23 cellular contexts compared by ENCODE assay signal in the genomic region with DNA sequence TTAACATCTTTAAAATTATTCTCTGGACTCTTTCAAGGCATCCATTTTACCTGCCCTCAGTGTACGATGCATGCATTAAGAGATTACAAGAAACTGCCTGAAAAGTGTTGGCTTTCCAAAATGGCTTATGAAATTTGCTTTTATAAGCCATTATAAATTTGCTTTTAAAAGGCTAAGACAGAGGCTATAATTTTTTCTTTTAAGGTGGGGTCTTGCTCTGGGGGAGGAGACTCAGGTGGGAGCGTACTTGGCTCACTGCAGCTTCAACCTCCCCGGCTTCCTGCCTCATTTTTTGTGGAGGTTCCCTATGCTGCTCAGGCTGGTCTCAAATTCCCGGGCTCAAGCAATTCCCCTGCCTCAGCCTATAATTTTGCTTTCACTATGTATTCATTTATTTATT. TPM values are rescaled to one million over a fixed set of nuclear protein-coding genes. Genes with fewer than 3 reads are reported as not detected.
DNase-seq lines count a peak whose midpoint lies in the region; ATAC-seq, FAIRE-seq and TF ChIP-seq lines count a peak whose summit lies in the region.
"Had no signal": no experiment of that assay in that cellular context is flagged by ENCODE, and none has a peak within 500 bp of the region (broad histone marks: within the 10 kb centered on the region; RNA-seq: fewer than 3 reads in every experiment).

No MANE protein-coding gene starts in this region.

- no TSS peak for BruUV-seq in HepG2 (replicated peaks; lab: Mats Ljungman, UMichigan)

- H3K4me2 ChIP-seq in HepG2 (ENCODE audit: low read depth, low read length), result no peak overlapping the region
- H3K4me2 ChIP-seq: KMS-11 had no signal

- TF ChIP-seq POLR2A in HepG2 (IDR thresholded peaks at IDR 0.05; ENCODE audit: insufficient read depth in 1 of 2, low read depth in 2 of 2, low read length in 2 of 2) (no peak), right lobe of liver (IDR thresholded peaks at IDR 0.05) (no peak)

- TF ChIP-seq CTCF in HepG2 (CRISPR knock-in tag; IDR thresholded peaks at IDR 0.05) (no peak), right lobe of liver (IDR thresholded peaks at IDR 0.05) (no peak), nephron progenitor cell (IDR thresholded peaks at IDR 0.05) (no peak)

- peaks cover 25 to 93% of the 10 kb centered on the region in 2 experiments for H3K36me3 ChIP-seq in HepG2 (replicated peaks in 1 of 2; ENCODE audit: control insufficient read depth in 1 of 2, insufficient read depth in 2 of 2, low read length in 2 of 2)
- H3K36me3 ChIP-seq in right lobe of liver, result peaks cover 29 to 97% (median 72%) of the 10 kb centered on the region in 4 donors

- peak; percentile 9; the same call in 2 of the 3 replicates for ATAC-seq in HepG2
- ATAC-seq in right lobe of liver, result no peak
- ATAC-seq in T-helper 17 cell, result no peak
- ATAC-seq in HG03520 (IDR thresholded peaks at IDR 0.05; ENCODE audit: unreplicated experiment), result no peak

- H3K9me3 Mint-ChIP-seq in IgD-negative memory B cell (no peaks in the 10 kb centered on the region), nephron progenitor cell (no peaks in the 10 kb centered on the region)
- H3K9me3 Mint-ChIP-seq: CD4-positive, alpha-beta T cell had no signal

- peaks cover 83% of the 10 kb centered on the region for H3K79me2 ChIP-seq in HepG2 (ENCODE audit: insufficient read depth, low read length)

- H3K4me1 Mint-ChIP-seq in IgD-negative memory B cell (peaks cover 0 to 8% (median 2%) of the 10 kb centered on the region in 3 donors), T-helper 17 cell (peaks cover 21% of the 10 kb centered on the region), nephron progenitor cell (peaks cover 15% of the 10 kb centered on the region)

- DNase-seq in HepG2 (ENCODE audit: low spot score) (no peak), right lobe of liver (no peak), T-helper 17 cell (no peak), nephron progenitor cell (no peak), NCI-H1105 (lab: John Stamatoyannopoulos, UW) (no peak)
- DNase-seq: CD4-positive, alpha-beta T cell; COR-L47; DMS79 treated with DMSO at 0.1 percent for 48 hours; GM23248; MV-4-11; NCI-H1417; NCI-H1694 treated with DMSO at 0.1 percent for 48 hours; NCI-H2081 treated with DMSO at 0.1 percent for 48 hours; NCI-H2171 treated with DMSO at 0.1 percent for 48 hours; NCI-H524 treated with DMSO at 0.1 percent for 48 hours; NCI-H82; Right ventricle myocardium superior had no signal

- H4K20me1 ChIP-seq in HepG2 (ENCODE audit: insufficient read depth, low read length), result peaks cover 63% of the 10 kb centered on the region

- H3K27ac Mint-ChIP-seq in IgD-negative memory B cell (peak overlapping the region in 2 of 3 donors; percentile 67 to 78), T-helper 17 cell (peak overlapping the region; percentile 92), nephron progenitor cell (peak overlapping the region; percentile 64)
- H3K27ac Mint-ChIP-seq: CD4-positive, alpha-beta T cell had no signal

- H3K4me1 ChIP-seq in HepG2 (ENCODE audit: insufficient read depth, low read length), result peaks cover 14% of the 10 kb centered on the region
- H3K4me1 ChIP-seq in right lobe of liver, result no peaks in the 10 kb centered on the region
- H3K4me1 ChIP-seq: HAP-1 had no signal

- no peak for TF ChIP-seq RAD21 in HepG2 (CRISPR knock-in tag; IDR thresholded peaks at IDR 0.05)

- FAIRE-seq in HepG2 (lab: Jason Lieb, UNC), result no peak
- FAIRE-seq: GM18507 had no signal

- H3K36me3 Mint-ChIP-seq in IgD-negative memory B cell (peaks cover 12% of the 10 kb centered on the region), T-helper 17 cell (ENCODE audit: low read depth) (peaks cover 8% of the 10 kb centered on the region), nephron progenitor cell (ENCODE audit: low read depth) (peaks cover 93% of the 10 kb centered on the region)

- no peaks in the 10 kb centered on the region for H3K27me3 Mint-ChIP-seq in IgD-negative memory B cell
- no peaks in the 10 kb centered on the region for H3K27me3 Mint-ChIP-seq in T-helper 17 cell
- no peaks in the 10 kb centered on the region for H3K27me3 Mint-ChIP-seq in nephron progenitor cell (ENCODE audit: low read depth, poor library complexity)
- H3K27me3 Mint-ChIP-seq: CD4-positive, alpha-beta T cell had no signal

- H3K4me3 ChIP-seq in HepG2 (replicated peaks in 1 of 3; ENCODE audit: insufficient read depth in 1 of 3, low read depth in 2 of 3, low read length in 3 of 3), result no peak overlapping the region
- no peak overlapping the region for H3K4me3 ChIP-seq in right lobe of liver
- H3K4me3 ChIP-seq: GM23248, HAP-1 had no signal

- intact Hi-C loops in HepG2 (cut with micrococcal nuclease; ENCODE audit: unreplicated experiment), result no loop called here
- intact Hi-C loops in right lobe of liver (cut with DNase I), result no loop called here

- peak overlapping the region in 1 of 4 donors; percentile 26 for H3K4me3 Mint-ChIP-seq in IgD-negative memory B cell
- H3K4me3 Mint-ChIP-seq in T-helper 17 cell, result peak overlapping the region; percentile 41
- no peak overlapping the region for H3K4me3 Mint-ChIP-seq in nephron progenitor cell
- H3K4me3 Mint-ChIP-seq: CD4-positive, alpha-beta T cell had no signal

- H3K9ac ChIP-seq in HepG2 (ENCODE audit: insufficient read depth, low read depth, low read length), result no peak overlapping the region
- H3K9ac ChIP-seq: GM23248, KMS-11 had no signal

- WGBS in HepG2 (ENCODE audit: low lambda C conversion rate), result 95% methylated on average over 4 of the region's 4 CpGs
- 95% methylated on average over 4 of the region's 4 CpGs for WGBS in right lobe of liver (ENCODE audit: insufficient coverage, low coverage, low lambda C conversion rate, missing lambda C conversion rate)

- CTCF ChIA-PET in HepG2 (lab: Yijun Ruan, JAX; ENCODE audit: low intra/inter-chr PET ratio, low total read pairs), result no interaction called here

- TF ChIP-seq EP300 in HepG2 (IDR thresholded peaks at IDR 0.05; ENCODE audit: low read depth in 2 of 2, low read length in 2 of 2) (no peak), HepG2 (CRISPR knock-in tag; IDR thresholded peaks at IDR 0.05; ENCODE audit: borderline replicate concordance) (no peak)

- H3K27me3 ChIP-seq in HepG2 (ENCODE audit: control insufficient read depth in 1 of 2, insufficient read depth in 2 of 2, low read length in 2 of 2) (no peaks in the 10 kb centered on the region), right lobe of liver (no peaks in the 10 kb centered on the region)

- H3K9me3 ChIP-seq in HepG2 (ENCODE audit: low read length) (no peaks in the 10 kb centered on the region), right lobe of liver (no peaks in the 10 kb centered on the region), T-helper 17 cell (ENCODE audit: control insufficient read depth, low read length, poor library complexity, severe bottlenecking) (no peaks in the 10 kb centered on the region)
- H3K9me3 ChIP-seq: HAP-1 had no signal

- no peak overlapping the region for H3K27ac ChIP-seq in HepG2 (ENCODE audit: extremely low read length, insufficient read depth, low read length)
- no peak overlapping the region for H3K27ac ChIP-seq in right lobe of liver
- H3K27ac ChIP-seq: GM23248, HL-60, KMS-11 had no signal

- H2AFZ ChIP-seq in HepG2 (ENCODE audit: low read length), result no peak overlapping the region
- H2AFZ ChIP-seq: GM23248 had no signal

- POLR2A ChIA-PET in HepG2 (lab: Yijun Ruan, JAX), result no interaction called here

- in situ Hi-C loops in HepG2 (cut with HindIII; ENCODE audit: extremely low pct_ligation_motif_present, low pct_unique_long_range_greater_than_20kb), result no loop called here

TF ChIP-seq in HepG2, 621 proteins besides CTCF, POLR2A, EP300 and RAD21 (continues in another document):
- TF ChIP-seq POLR2G (IDR thresholded peaks at IDR 0.05; ENCODE audit: low read depth, low read length) (0 out of 2 replicates have a peak, but pooled peaks have one; percentile 30), RBM22 (optimal IDR thresholded peaks at IDR 0.05; ENCODE audit: low read length) (peak; percentile 79), ZNF274 (CRISPR knock-in tag; IDR thresholded peaks at IDR 0.05) (no peak), ZNF275 (CRISPR knock-in tag; IDR thresholded peaks at IDR 0.05; ENCODE audit: borderline replicate concordance) (no peak)

RNA-seq across cellular contexts. Expression of gene TRA2B, which starts 17.6 kb away (rescaled TPM):
- total RNA-seq in HepG2 (2016; rRNA removed; fragmentation: Illumina TruSeq; extraction: Trizol) (241 and 259 TPM in 2 replicates), right lobe of liver (10 to 100 TPM; 31.0 to 68.5 (median 49.6) TPM), T-helper 17 cell (100 to 1,000 TPM; 542 to 637 TPM)
- total RNA-seq in HepG2 (2016; cell fraction: cytosol; rRNA removed; fragmentation: Illumina TruSeq; extraction: Trizol; ENCODE audit: low read depth), result 38.2 and 46.4 TPM in 2 replicates
- total RNA-seq in HepG2 (2016; cell fraction: insoluble cytoplasmic fraction; rRNA removed; fragmentation: Illumina TruSeq; extraction: Trizol), result 252 and 280 TPM in 2 replicates
- total RNA-seq in HepG2 (2016; cell fraction: membrane; rRNA removed; fragmentation: Illumina TruSeq; extraction: Trizol), result 76.5 and 81.0 TPM in 2 replicates
- total RNA-seq in HepG2 (2016; cell fraction: nucleus; rRNA removed; fragmentation: Illumina TruSeq; extraction: Trizol), result 391 and 395 TPM in 2 replicates
- polyA plus RNA-seq in HepG2 (2011; rRNA removed) (83.9 and 105 TPM in 2 replicates), IgD-negative memory B cell (358 TPM)
- polyA plus RNA-seq in HepG2 (2011; cell fraction: cytosol; rRNA removed), result 65.0 and 65.1 TPM in 2 replicates
- polyA plus RNA-seq in HepG2 (2011; cell fraction: nucleus; rRNA removed), result 235 and 261 TPM in 2 replicates
- 62.0 and 93.0 TPM in 2 replicates for polyA plus RNA-seq in HepG2 (2012)
- polyA plus RNA-seq in HepG2 (2016; cell fraction: cytosol; fragmentation: Illumina TruSeq; extraction: Trizol; ENCODE audit: low read depth), result 42.7 and 46.3 TPM in 2 replicates
- polyA plus RNA-seq in HepG2 (2016; cell fraction: insoluble cytoplasmic fraction; fragmentation: Illumina TruSeq; extraction: Trizol; ENCODE audit: low read depth), result 362 and 401 TPM in 2 replicates
- 75.5 and 84.5 TPM in 2 replicates for polyA plus RNA-seq in HepG2 (2016; cell fraction: membrane; fragmentation: Illumina TruSeq; extraction: Trizol; ENCODE audit: low read depth)
- polyA plus RNA-seq in HepG2 (2016; cell fraction: nucleus; fragmentation: Illumina TruSeq; extraction: Trizol; ENCODE audit: insufficient read depth, low read depth), result 261 and 267 TPM in 2 replicates
- polyA minus RNA-seq in HepG2 (2011; rRNA and poly(A)+ RNA removed; ENCODE audit: low replicate concordance), result 162 and 478 TPM in 2 replicates
- polyA minus RNA-seq in HepG2 (2011; cell fraction: cytosol; rRNA and poly(A)+ RNA removed), result 95.7 and 153 TPM in 2 replicates
- 674 and 713 TPM in 2 replicates for polyA minus RNA-seq in HepG2 (2011; cell fraction: nucleus; rRNA and poly(A)+ RNA removed)
